ENCODE assay signal across 1 cellular context in the genomic region with DNA sequence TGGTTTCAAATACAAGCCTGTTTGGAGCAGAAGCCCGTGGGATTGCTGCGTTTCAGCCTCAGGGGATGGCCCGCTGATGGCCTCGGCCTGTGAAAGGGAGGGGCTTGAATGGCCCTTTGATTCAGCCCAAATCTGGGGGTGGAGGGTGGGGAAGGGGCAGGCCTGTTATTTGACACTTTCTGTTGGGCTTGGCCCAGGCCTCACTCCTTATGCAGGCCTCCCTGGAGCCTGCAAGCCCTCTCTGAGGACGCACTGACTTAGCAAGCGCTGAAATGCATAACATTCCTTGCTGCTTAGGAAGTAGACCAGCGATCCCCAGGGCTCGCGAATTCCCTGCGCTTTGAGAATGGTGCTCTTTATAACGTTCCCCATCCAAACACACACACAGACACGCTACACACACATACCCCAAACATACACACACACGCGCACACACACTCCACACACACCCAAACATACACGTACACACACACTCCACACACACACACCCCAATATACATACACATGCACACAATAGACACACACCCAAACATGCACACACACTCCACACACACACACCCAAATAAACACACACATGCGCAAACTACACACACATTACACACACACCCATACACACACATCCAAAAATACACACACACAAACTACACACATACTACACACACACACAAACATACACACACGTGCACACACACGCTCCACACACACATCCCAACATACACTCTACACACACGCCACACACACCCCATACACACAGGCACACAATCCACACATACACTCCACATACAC.
TF ChIP-seq lines count a peak whose summit lies in the region.

No MANE protein-coding gene starts in this region.

TF ChIP-seq in GM23338, 12 proteins besides CTCF, POLR2A, EP300 and RAD21 (continued from another document):
- TF ChIP-seq, protein P1, sequence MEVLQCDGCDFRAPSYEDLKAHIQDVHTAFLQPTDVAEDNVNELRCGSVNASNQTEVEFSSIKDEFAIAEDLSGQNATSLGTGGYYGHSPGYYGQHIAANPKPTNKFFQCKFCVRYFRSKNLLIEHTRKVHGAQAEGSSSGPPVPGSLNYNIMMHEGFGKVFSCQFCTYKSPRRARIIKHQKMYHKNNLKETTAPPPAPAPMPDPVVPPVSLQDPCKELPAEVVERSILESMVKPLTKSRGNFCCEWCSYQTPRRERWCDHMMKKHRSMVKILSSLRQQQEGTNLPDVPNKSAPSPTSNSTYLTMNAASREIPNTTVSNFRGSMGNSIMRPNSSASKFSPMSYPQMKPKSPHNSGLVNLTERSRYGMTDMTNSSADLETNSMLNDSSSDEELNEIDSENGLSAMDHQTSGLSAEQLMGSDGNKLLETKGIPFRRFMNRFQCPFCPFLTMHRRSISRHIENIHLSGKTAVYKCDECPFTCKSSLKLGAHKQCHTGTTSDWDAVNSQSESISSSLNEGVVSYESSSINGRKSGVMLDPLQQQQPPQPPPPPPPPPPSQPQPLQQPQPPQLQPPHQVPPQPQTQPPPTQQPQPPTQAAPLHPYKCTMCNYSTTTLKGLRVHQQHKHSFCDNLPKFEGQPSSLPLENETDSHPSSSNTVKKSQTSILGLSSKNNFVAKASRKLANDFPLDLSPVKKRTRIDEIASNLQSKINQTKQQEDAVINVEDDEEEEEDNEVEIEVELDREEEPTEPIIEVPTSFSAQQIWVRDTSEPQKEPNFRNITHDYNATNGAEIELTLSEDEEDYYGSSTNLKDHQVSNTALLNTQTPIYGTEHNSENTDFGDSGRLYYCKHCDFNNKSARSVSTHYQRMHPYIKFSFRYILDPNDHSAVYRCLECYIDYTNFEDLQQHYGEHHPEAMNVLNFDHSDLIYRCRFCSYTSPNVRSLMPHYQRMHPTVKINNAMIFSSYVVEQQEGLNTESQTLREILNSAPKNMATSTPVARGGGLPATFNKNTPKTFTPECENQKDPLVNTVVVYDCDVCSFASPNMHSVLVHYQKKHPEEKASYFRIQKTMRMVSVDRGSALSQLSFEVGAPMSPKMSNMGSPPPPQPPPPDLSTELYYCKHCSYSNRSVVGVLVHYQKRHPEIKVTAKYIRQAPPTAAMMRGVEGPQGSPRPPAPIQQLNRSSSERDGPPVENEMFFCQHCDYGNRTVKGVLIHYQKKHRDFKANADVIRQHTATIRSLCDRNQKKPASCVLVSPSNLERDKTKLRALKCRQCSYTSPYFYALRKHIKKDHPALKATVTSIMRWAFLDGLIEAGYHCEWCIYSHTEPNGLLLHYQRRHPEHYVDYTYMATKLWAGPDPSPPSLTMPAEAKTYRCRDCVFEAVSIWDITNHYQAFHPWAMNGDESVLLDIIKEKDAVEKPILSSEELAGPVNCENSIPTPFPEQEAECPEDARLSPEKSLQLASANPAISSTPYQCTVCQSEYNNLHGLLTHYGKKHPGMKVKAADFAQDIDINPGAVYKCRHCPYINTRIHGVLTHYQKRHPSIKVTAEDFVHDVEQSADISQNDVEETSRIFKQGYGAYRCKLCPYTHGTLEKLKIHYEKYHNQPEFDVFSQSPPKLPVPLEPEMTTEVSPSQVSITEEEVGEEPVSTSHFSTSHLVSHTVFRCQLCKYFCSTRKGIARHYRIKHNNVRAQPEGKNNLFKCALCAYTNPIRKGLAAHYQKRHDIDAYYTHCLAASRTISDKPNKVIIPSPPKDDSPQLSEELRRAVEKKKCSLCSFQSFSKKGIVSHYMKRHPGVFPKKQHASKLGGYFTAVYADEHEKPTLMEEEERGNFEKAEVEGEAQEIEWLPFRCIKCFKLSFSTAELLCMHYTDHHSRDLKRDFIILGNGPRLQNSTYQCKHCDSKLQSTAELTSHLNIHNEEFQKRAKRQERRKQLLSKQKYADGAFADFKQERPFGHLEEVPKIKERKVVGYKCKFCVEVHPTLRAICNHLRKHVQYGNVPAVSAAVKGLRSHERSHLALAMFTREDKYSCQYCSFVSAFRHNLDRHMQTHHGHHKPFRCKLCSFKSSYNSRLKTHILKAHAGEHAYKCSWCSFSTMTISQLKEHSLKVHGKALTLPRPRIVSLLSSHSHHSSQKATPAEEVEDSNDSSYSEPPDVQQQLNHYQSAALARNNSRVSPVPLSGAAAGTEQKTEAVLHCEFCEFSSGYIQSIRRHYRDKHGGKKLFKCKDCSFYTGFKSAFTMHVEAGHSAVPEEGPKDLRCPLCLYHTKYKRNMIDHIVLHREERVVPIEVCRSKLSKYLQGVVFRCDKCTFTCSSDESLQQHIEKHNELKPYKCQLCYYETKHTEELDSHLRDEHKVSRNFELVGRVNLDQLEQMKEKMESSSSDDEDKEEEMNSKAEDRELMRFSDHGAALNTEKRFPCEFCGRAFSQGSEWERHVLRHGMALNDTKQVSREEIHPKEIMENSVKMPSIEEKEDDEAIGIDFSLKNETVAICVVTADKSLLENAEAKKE (CRISPR knock-in tag; IDR thresholded peaks at IDR 0.05) = 0 out of 2 replicates have a peak, but pooled peaks have one; percentile 22
- TF ChIP-seq, protein P2, sequence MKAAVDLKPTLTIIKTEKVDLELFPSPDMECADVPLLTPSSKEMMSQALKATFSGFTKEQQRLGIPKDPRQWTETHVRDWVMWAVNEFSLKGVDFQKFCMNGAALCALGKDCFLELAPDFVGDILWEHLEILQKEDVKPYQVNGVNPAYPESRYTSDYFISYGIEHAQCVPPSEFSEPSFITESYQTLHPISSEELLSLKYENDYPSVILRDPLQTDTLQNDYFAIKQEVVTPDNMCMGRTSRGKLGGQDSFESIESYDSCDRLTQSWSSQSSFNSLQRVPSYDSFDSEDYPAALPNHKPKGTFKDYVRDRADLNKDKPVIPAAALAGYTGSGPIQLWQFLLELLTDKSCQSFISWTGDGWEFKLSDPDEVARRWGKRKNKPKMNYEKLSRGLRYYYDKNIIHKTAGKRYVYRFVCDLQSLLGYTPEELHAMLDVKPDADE (IDR thresholded peaks at IDR 0.05) = 0 out of 2 replicates have a peak, but pooled peaks have one; percentile 21
- TF ChIP-seq ZNF114 (CRISPR knock-in tag; IDR thresholded peaks at IDR 0.05) (no peak), CREB1 (CRISPR knock-in tag; IDR thresholded peaks at IDR 0.05; ENCODE audit: low read depth) (no peak)
